ENCODE assay signal across 15 cellular contexts in genomic region chr6:81565071-81565470, GRCh38.
"Had no signal": no experiment of that assay in that cellular context is flagged by ENCODE, and none has a peak within 500 bp of the region (broad histone marks: within the 10 kb centered on the region; RNA-seq: fewer than 3 reads in every experiment).

No MANE protein-coding gene starts in this region.

- H2AFZ ChIP-seq: hepatocyte had no signal

- H3K27ac ChIP-seq: body of pancreas, hepatocyte, lower lobe of right lung, prostate gland, testis had no signal

- H3K27ac Mint-ChIP-seq: activated naive CD4-positive, alpha-beta T cell treated with anti-CD3 and anti-CD28 coated beads for 36 hours; activated T-helper 17 cell treated with anti-CD3 and anti-CD28 coated beads, Interleukin-2, amount 50 U/mL, for 72 hours; naive thymus-derived CD8-positive, alpha-beta T cell; stimulated activated naive CD8-positive, alpha-beta T cell treated with anti-CD3 and anti-CD28 coated beads, Interleukin-15, amount 100 ng/mL, for 72 hours had no signal

- H3K27me3 ChIP-seq: body of pancreas, hepatocyte, testis had no signal

- H3K4me1 Mint-ChIP-seq: activated T-helper 17 cell treated with anti-CD3 and anti-CD28 coated beads, Interleukin-2, amount 50 U/mL, for 72 hours; naive thymus-derived CD8-positive, alpha-beta T cell; stimulated activated naive CD8-positive, alpha-beta T cell treated with anti-CD3 and anti-CD28 coated beads, Interleukin-15, amount 100 ng/mL, for 72 hours had no signal

- H3K4me2 ChIP-seq: hepatocyte had no signal

- H3K4me1 ChIP-seq: prostate gland, testis had no signal

- H3K36me3 ChIP-seq: lower lobe of right lung, prostate gland had no signal

- H3K4me3 Mint-ChIP-seq: activated naive CD4-positive, alpha-beta T cell treated with anti-CD3 and anti-CD28 coated beads for 36 hours; activated T-helper 17 cell treated with anti-CD3 and anti-CD28 coated beads, Interleukin-2, amount 50 U/mL, for 72 hours; naive thymus-derived CD8-positive, alpha-beta T cell; stimulated activated naive CD8-positive, alpha-beta T cell treated with anti-CD3 and anti-CD28 coated beads, Interleukin-15, amount 100 ng/mL, for 72 hours had no signal

- DNase-seq: activated CD4-positive, alpha-beta T cell treated with anti-CD3 and anti-CD28 coated beads for 48 hours; activated CD8-positive, alpha-beta memory T cell treated with anti-CD3 and anti-CD28 coated beads for 24 hours; activated naive CD4-positive, alpha-beta T cell treated with anti-CD3 and anti-CD28 coated beads for 36 hours; activated T-cell treated with anti-CD3 and anti-CD28 coated beads for 4 hours; body of pancreas; effector memory CD4-positive, alpha-beta T cell; lower lobe of right lung; naive thymus-derived CD8-positive, alpha-beta T cell; stimulated activated CD4-positive, alpha-beta T cell treated with anti-CD3 and anti-CD28 coated beads, Interleukin-2, amount 100 ng/mL, for 48 hours; stimulated activated naive CD8-positive, alpha-beta T cell treated with anti-CD3 and anti-CD28 coated beads, Interleukin-15, amount 100 ng/mL, for 72 hours; testis had no signal

- H3K27me3 Mint-ChIP-seq: activated T-helper 17 cell treated with anti-CD3 and anti-CD28 coated beads, Interleukin-2, amount 50 U/mL, for 72 hours; naive thymus-derived CD8-positive, alpha-beta T cell; stimulated activated naive CD8-positive, alpha-beta T cell treated with anti-CD3 and anti-CD28 coated beads, Interleukin-15, amount 100 ng/mL, for 72 hours had no signal

- H3K36me3 Mint-ChIP-seq: naive thymus-derived CD8-positive, alpha-beta T cell had no signal

- H3K9me3 ChIP-seq: body of pancreas, lower lobe of right lung, prostate gland, testis had no signal

- H3K79me2 ChIP-seq: hepatocyte had no signal

- H3K4me3 ChIP-seq: body of pancreas, hepatocyte, lower lobe of right lung, prostate gland, testis had no signal

- ATAC-seq: activated T-helper 17 cell treated with anti-CD3 and anti-CD28 coated beads, Interleukin-2, amount 50 U/mL, for 72 hours; body of pancreas; lower lobe of right lung; naive thymus-derived CD8-positive, alpha-beta T cell; sciatic nerve; stimulated activated naive CD8-positive, alpha-beta T cell treated with anti-CD3 and anti-CD28 coated beads, Interleukin-15, amount 100 ng/mL, for 72 hours had no signal
